In genomic region chr17:32941419-32942032, GRCh38 we compare ENCODE assay signal across 15 cellular contexts. TPM values are rescaled to one million over a fixed set of nuclear protein-coding genes. Genes with fewer than 3 reads are reported as not detected.
A peak's percentile ranks its signal among the peaks of the same experiment; 100 is the strongest.
DNase-seq lines count a peak whose midpoint lies in the region; ATAC-seq, FAIRE-seq and TF ChIP-seq lines count a peak whose summit lies in the region.
"Had no signal": no experiment of that assay in that cellular context is flagged by ENCODE, and none has a peak within 500 bp of the region (broad histone marks: within the 10 kb centered on the region; RNA-seq: fewer than 3 reads in every experiment).

No MANE protein-coding gene starts in this region.

- H3K27ac ChIP-seq in adrenal gland (no peak overlapping the region), kidney (ENCODE audit: low read depth in 2 of 2, low read length in 2 of 2) (no peak overlapping the region), RWPE1 (no peak overlapping the region)

- peak; percentile 30 for TF ChIP-seq CTCF in AG09309 (IDR thresholded peaks at IDR 0.05; ENCODE audit: control insufficient read depth, insufficient read depth, low read depth, low read length, missing control alignments)
- peak in 5 of 6 experiments; percentile 6 to 30 (median 21) for TF ChIP-seq CTCF in adrenal gland (IDR thresholded peaks at IDR 0.05)
- peak; percentile 1 for TF ChIP-seq CTCF in kidney (IDR thresholded peaks at IDR 0.05; ENCODE audit: borderline replicate concordance, extremely low read depth, insufficient read depth)
- TF ChIP-seq CTCF in RWPE1 (conservative IDR thresholded peaks at IDR 0.05; ENCODE audit: low read depth): no peak

- H3K9me3 ChIP-seq in adrenal gland (replicated peaks in 1 of 3) (no peaks in the 10 kb centered on the region), kidney (ENCODE audit: control insufficient read depth in 1 of 2, low read length in 2 of 2) (no peaks in the 10 kb centered on the region)

- ATAC-seq in activated CD4-positive, CD25-positive, alpha-beta regulatory T cell treated with anti-CD3 and anti-CD28 coated beads, Interleukin-2, amount 50 U/mL, for 24 hours: no peak
- ATAC-seq: effector memory CD8-positive, alpha-beta T cell had no signal

- POLR2A ChIA-PET in RWPE1 (lab: Yijun Ruan, JAX; ENCODE audit: low non-redundant PET): no interaction called here

- no peak for TF ChIP-seq POLR2A in adrenal gland (IDR thresholded peaks at IDR 0.05)

- DNase-seq in AG09309 (ENCODE audit: low read depth) (no peak), GM18507 (ENCODE audit: extremely low spot score, insufficient read length, low read depth) (no peak), adrenal gland (no peak), kidney (no peak), RWPE1 (ENCODE audit: low spot score) (no peak), CD1c-positive myeloid dendritic cell (ENCODE audit: extremely low spot score) (no peak)
- no peak for DNase-seq in stimulated activated naive CD4-positive, alpha-beta T cell treated with Interleukin-2 at 50 U/mL for 16 hours (lab: John Stamatoyannopoulos, UW)
- DNase-seq: CD4-positive, CD25-positive, alpha-beta regulatory T cell; effector memory CD8-positive, alpha-beta T cell; GM23248; T1000 had no signal

- intact Hi-C loops in adrenal gland (cut with DNase I) (no loop called here), kidney (cut with DNase I) (no loop called here)

- CTCF ChIA-PET in RWPE1 (lab: Yijun Ruan, JAX): interaction anchor here (0.6 to 0.7 kb wide), 2 partner anchors 563 to 1758 kb away, joined by 3 read pairs; no protein-coding TSS in a partner anchor

- H3K4me1 ChIP-seq in adrenal gland (replicated peaks in 1 of 2): no peaks in the 10 kb centered on the region
- H3K4me1 ChIP-seq in kidney (ENCODE audit: control insufficient read depth in 1 of 2, insufficient read depth in 1 of 2, low read depth in 1 of 2, low read length in 2 of 2): peaks cover 0 to 3% of the 10 kb centered on the region in 2 donors

- no peaks in the 10 kb centered on the region for H3K27me3 ChIP-seq in adrenal gland

- no peak overlapping the region for H3K4me3 ChIP-seq in AG09309 (ENCODE audit: control insufficient read depth, low read depth, low read length)
- H3K4me3 ChIP-seq in adrenal gland: no peak overlapping the region
- no peak overlapping the region for H3K4me3 ChIP-seq in kidney (ENCODE audit: low read length in 2 of 2)
- H3K4me3 ChIP-seq: GM23248 had no signal

- no peaks in the 10 kb centered on the region for H3K36me3 ChIP-seq in adrenal gland (replicated peaks in 1 of 2)
- H3K36me3 ChIP-seq in kidney (ENCODE audit: control insufficient read depth in 1 of 2, insufficient read depth in 2 of 2, low read length in 2 of 2): no peaks in the 10 kb centered on the region

- H3K9ac ChIP-seq in kidney (ENCODE audit: low read length in 2 of 2): no peak overlapping the region
- H3K9ac ChIP-seq: GM23248 had no signal

- WGBS in adrenal gland, 4 donors: 87 to 96% (median 90%) methylated on average over 8 of the region's 8 CpGs

- FAIRE-seq in GM18507 (lab: Jason Lieb, UNC) (peak; percentile 55), kidney (lab: Jason Lieb, UNC) (no peak)

RNA-seq across cellular contexts. Expression of gene TMEM98, which starts 13.6 kb away (rescaled TPM):
- 100 to 1,000 TPM in 3 of 8 donors, 10 to 100 TPM in 5; 31.0 to 167 (median 87.7) TPM for total RNA-seq in adrenal gland
- 10 to 100 TPM; 19.5 to 37.2 (median 30.5) TPM for polyA plus RNA-seq in adrenal gland
- total RNA-seq in kidney: 57.1 TPM
- polyA plus RNA-seq in kidney (ENCODE audit: insufficient read depth, low read depth, low replicate concordance): 44.0 TPM
- total RNA-seq: activated CD8-positive, alpha-beta memory T cell treated with anti-CD3 and anti-CD28 coated beads for 36 hours; CD4-positive, CD25-positive, alpha-beta regulatory T cell; mononuclear cell had no signal
- polyA plus RNA-seq: CD4-positive, CD25-positive, alpha-beta regulatory T cell had no signal

RNA-seq across cellular contexts. Expression of gene SPACA3, which starts 50.1 kb away (rescaled TPM):
- total RNA-seq in adrenal gland (not detected), kidney (not detected)
- polyA plus RNA-seq in adrenal gland (under 1 TPM in 1 of 3 donors, not detected in 2; 0.10 TPM), kidney (ENCODE audit: insufficient read depth, low read depth, low replicate concordance) (not detected)
- total RNA-seq: activated CD8-positive, alpha-beta memory T cell treated with anti-CD3 and anti-CD28 coated beads for 36 hours; CD4-positive, CD25-positive, alpha-beta regulatory T cell; GM23248; mononuclear cell; urinary bladder had no signal
- polyA plus RNA-seq: CD4-positive, CD25-positive, alpha-beta regulatory T cell; GM23248; urinary bladder had no signal
